ENCODE assay signal across 1 cellular context in the genomic region with DNA sequence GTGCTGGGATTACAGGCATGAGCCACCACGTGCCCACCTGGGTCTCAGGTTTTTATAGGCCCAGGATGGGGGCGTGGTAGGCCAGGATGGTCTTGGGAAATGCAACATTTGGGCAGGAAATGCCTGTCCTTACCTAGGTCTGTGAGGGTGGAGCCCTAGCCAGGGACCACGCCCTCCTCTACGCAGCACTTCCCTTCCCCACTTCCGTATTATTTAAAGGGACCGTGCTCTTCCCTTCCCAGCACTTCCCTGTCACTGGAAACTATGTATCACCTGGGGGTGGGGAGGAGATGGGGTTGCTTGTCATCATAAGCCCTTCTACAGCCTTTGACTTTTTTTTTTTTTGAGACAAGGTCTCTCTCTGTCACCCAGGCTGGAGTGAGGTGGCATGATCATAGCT.
TF ChIP-seq lines count a peak whose summit lies in the region.

No MANE protein-coding gene starts in this region.

TF ChIP-seq in WTC11, 78 proteins besides CTCF, POLR2A, EP300 and RAD21:
- TF ChIP-seq USF2 (CRISPR knock-in tag; IDR thresholded peaks at IDR 0.05) (peak; percentile 13; the same call in 1 of the 2 replicates), ATF6 (CRISPR knock-in tag; IDR thresholded peaks at IDR 0.05) (no peak)
